1 cellular context compared by ENCODE assay signal in the genomic region with DNA sequence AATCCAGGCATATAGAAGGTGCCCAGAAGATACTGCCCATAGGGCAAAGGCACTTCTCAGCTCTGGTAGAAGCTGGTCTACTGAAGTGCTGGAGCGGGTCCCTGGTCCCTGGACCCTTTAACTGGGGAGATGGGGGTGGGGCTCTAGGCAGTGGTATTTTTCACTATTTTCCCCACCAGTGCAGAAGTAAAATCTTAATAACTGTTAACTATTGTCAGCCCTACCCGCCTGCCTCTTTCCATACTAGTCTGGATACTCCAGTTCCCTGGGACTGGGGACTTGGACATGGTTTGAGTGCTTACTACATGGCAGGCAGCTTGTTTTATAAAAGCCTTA.
TF ChIP-seq lines count a peak whose summit lies in the region.

No MANE protein-coding gene starts in this region.

TF ChIP-seq in endothelial cell of umbilical vein, 7 proteins besides CTCF, POLR2A, EP300 and RAD21:
- no peak for TF ChIP-seq EZH2 (IDR thresholded peaks at IDR 0.05; ENCODE audit: borderline replicate concordance, low read depth, low read length, severe bottlenecking)
- no peak for TF ChIP-seq JUN (IDR thresholded peaks at IDR 0.05; ENCODE audit: borderline replicate concordance, insufficient read depth, insufficient read length, low read depth)
- TF ChIP-seq MYC (IDR thresholded peaks at IDR 0.05; ENCODE audit: low read depth, low read length): no peak
- TF ChIP-seq GATA2 (IDR thresholded peaks at IDR 0.05; ENCODE audit: insufficient read depth, insufficient read length, low read depth, low read length): no peak
- no peak for TF ChIP-seq FOS (IDR thresholded peaks at IDR 0.05; ENCODE audit: borderline replicate concordance, insufficient read depth, low read length)
- TF ChIP-seq, protein P1, sequence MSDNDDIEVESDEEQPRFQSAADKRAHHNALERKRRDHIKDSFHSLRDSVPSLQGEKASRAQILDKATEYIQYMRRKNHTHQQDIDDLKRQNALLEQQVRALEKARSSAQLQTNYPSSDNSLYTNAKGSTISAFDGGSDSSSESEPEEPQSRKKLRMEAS (IDR thresholded peaks at IDR 0.05; ENCODE audit: insufficient read depth, insufficient read length): no peak
TF ChIP-seq in endothelial cell of umbilical vein: peak in this region for 0.
